In the genomic region with DNA sequence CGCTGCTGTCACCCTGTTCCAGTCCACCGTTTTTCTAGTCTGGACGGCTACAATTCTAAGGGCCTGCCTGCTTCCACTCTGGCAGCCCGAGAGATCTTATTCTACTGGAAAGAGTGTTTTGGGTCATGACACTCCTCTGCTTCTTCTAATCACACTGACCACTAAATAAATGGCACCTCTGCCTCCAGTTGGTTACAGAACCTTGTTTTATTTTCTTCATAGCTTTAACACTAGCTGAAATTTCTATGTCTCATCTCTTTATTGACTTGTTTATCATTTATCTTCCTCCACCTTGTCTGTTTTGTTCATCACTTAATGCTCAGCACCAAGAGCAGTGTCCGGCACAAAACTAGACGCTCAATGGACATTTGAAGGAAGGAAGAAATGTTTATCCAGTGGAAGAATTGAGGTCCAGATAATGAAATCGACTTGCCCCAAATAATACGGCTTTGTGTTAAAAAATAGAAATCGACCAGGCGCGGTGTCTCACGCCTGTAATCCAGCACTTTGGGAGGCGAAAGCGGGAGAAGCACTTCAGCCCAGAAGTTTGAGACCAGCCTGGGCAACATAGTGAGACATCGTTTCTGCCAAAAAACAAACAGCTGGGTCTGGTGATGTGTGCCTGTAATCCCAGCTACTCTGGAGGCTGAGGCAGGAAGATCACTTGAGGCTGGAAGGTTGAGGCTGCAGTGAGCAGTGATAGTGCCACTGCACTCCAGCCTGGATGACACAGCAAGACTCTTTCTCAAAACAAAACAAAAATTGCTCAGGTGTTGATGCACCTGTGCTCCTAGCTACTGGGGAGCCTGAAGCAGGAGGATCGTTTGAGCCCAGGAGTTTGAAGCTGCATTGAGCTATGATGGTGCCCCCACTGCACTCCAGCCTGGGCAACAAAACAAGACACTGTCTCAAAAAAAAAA, we compare ENCODE assay signal across 8 cellular contexts. TPM values are rescaled to one million over a fixed set of nuclear protein-coding genes. Genes with fewer than 3 reads are reported as not detected.
DNase-seq lines count a peak whose midpoint lies in the region; ATAC-seq and TF ChIP-seq lines count a peak whose summit lies in the region.

No MANE protein-coding gene starts in this region.

- H3K36me3 Mint-ChIP-seq in activated CD4-positive, alpha-beta T cell treated with anti-CD3 and anti-CD28 coated beads, Interleukin-2, amount 10 ng/mL, durations not matched to agents 7 days and 5 days (ENCODE audit: low read depth), result peaks cover 16% of the 10 kb centered on the region

- no peak for DNase-seq in activated CD4-positive, alpha-beta T cell treated with anti-CD3 and anti-CD28 coated beads, Interleukin-2, amount 10 ng/mL, durations not matched to agents 7 days and 5 days
- no peak for DNase-seq in activated CD4-positive, alpha-beta T cell treated with anti-CD3 and anti-CD28 coated beads, Interleukin-2, amount 50 U/mL, for 1 hour
- DNase-seq in adipocyte (ENCODE audit: low read depth) (no peak), thoracic aorta (ENCODE audit: low spot score) (no peak)

- TF ChIP-seq CTCF in liver (IDR thresholded peaks at IDR 0.05; ENCODE audit: low read depth, low read length, missing input control) (no peak), thoracic aorta (IDR thresholded peaks at IDR 0.05) (no peak)

- POLR2A ChIA-PET in activated CD4-positive, alpha-beta T cell treated with anti-CD3 and anti-CD28 coated beads, Interleukin-2, amount 10 ng/mL, durations not matched to agents 7 days and 5 days (lab: Charles Lee), result no interaction called here

- H3K36me3 ChIP-seq in adipocyte (ENCODE audit: control insufficient read depth, insufficient read depth, low read length, severe bottlenecking) (peaks cover 7% of the 10 kb centered on the region), liver (ENCODE audit: control insufficient read depth in 4 of 4, insufficient read depth in 3 of 4, low read depth in 1 of 4, low read length in 3 of 4) (no peaks in the 10 kb centered on the region), thoracic aorta (no peaks in the 10 kb centered on the region)

- H3K4me3 ChIP-seq in adipocyte (ENCODE audit: low read length) (peak overlapping the region; percentile 99), liver (ENCODE audit: low read depth in 1 of 3, low read length in 3 of 3) (peak overlapping the region in 1 of 3 donors; percentile 79), thoracic aorta (peak overlapping the region; percentile 94)

- H3K27ac Mint-ChIP-seq in activated CD4-positive, alpha-beta T cell treated with anti-CD3 and anti-CD28 coated beads, Interleukin-2, amount 10 ng/mL, durations not matched to agents 7 days and 5 days, result peak overlapping the region; percentile 95

- WGBS in liver, result 68% methylated on average over 16 of the region's 16 CpGs

- H3K9me3 ChIP-seq in adipocyte (ENCODE audit: control insufficient read depth, low read length), result no peaks in the 10 kb centered on the region
- H3K9me3 ChIP-seq in liver (ENCODE audit: control insufficient read depth in 4 of 4, low read length in 3 of 4), result no peaks in the 10 kb centered on the region
- no peaks in the 10 kb centered on the region for H3K9me3 ChIP-seq in thoracic aorta

- TF ChIP-seq RAD21 in liver (IDR thresholded peaks at IDR 0.05), result no peak

- no peak for ATAC-seq in thoracic aorta (ENCODE audit: insufficient number of reproducible peaks, low FRiP score, low read depth)
- no peak for ATAC-seq in GM21528 (IDR thresholded peaks at IDR 0.05; ENCODE audit: low FRiP score, unreplicated experiment)
- no peak for ATAC-seq in GM18502 (IDR thresholded peaks at IDR 0.05; ENCODE audit: poor library complexity, unreplicated experiment)
- ATAC-seq in HG03520 (IDR thresholded peaks at IDR 0.05; ENCODE audit: unreplicated experiment), result no peak

- H3K4me1 ChIP-seq in adipocyte (ENCODE audit: control insufficient read depth, insufficient read depth, low read length) (peaks cover 57% of the 10 kb centered on the region), liver (ENCODE audit: control insufficient read depth in 4 of 4, insufficient read depth in 4 of 4, low read length in 3 of 4) (peaks cover 6 to 57% (median 44%) of the 10 kb centered on the region in 4 donors), thoracic aorta (ENCODE audit: control insufficient read depth in 1 of 2, low read depth in 2 of 2) (peaks cover 22 to 60% of the 10 kb centered on the region in 2 donors)

- no peaks in the 10 kb centered on the region for H3K9me3 Mint-ChIP-seq in activated CD4-positive, alpha-beta T cell treated with anti-CD3 and anti-CD28 coated beads, Interleukin-2, amount 10 ng/mL, durations not matched to agents 7 days and 5 days

- H3K27ac ChIP-seq in liver (ENCODE audit: low read depth in 1 of 2, low read length in 2 of 2) (peak overlapping the region in 1 of 2 donors; percentile 90), thoracic aorta (peak overlapping the region; percentile 61 to 81)

- H3K27me3 Mint-ChIP-seq in activated CD4-positive, alpha-beta T cell treated with anti-CD3 and anti-CD28 coated beads, Interleukin-2, amount 10 ng/mL, durations not matched to agents 7 days and 5 days, result no peaks in the 10 kb centered on the region

- peaks cover 62% of the 10 kb centered on the region for H3K4me1 Mint-ChIP-seq in activated CD4-positive, alpha-beta T cell treated with anti-CD3 and anti-CD28 coated beads, Interleukin-2, amount 10 ng/mL, durations not matched to agents 7 days and 5 days

- CTCF ChIA-PET in activated CD4-positive, alpha-beta T cell treated with anti-CD3 and anti-CD28 coated beads, Interleukin-2, amount 10 ng/mL, durations not matched to agents 7 days and 5 days (lab: Charles Lee), result interaction anchor here (1.2 to 2.8 kb wide), 2 partner anchors 9 to 85 kb away, joined by 3 to 6 read pairs; no protein-coding TSS in a partner anchor

- H3K9ac ChIP-seq in adipocyte (ENCODE audit: low read length) (peak overlapping the region; percentile 100), liver (ENCODE audit: low read depth in 1 of 2, low read length in 2 of 2) (peak overlapping the region; percentile 54 to 79)

- peak overlapping the region; percentile 89 for H3K4me3 Mint-ChIP-seq in activated CD4-positive, alpha-beta T cell treated with anti-CD3 and anti-CD28 coated beads, Interleukin-2, amount 10 ng/mL, durations not matched to agents 7 days and 5 days

- H3K27me3 ChIP-seq in adipocyte (replicated peaks; ENCODE audit: control insufficient read depth, insufficient read depth, low read length) (no peaks in the 10 kb centered on the region), liver (ENCODE audit: control insufficient read depth in 4 of 4, insufficient read depth in 4 of 4, low read length in 3 of 4) (no peaks in the 10 kb centered on the region), thoracic aorta (replicated peaks; ENCODE audit: insufficient read depth) (no peaks in the 10 kb centered on the region)

TF ChIP-seq in liver, 16 proteins besides CTCF, POLR2A, EP300 and RAD21:
- TF ChIP-seq HNF4A (conservative IDR thresholded peaks at IDR 0.05), result no peak
- TF ChIP-seq, protein P1, sequence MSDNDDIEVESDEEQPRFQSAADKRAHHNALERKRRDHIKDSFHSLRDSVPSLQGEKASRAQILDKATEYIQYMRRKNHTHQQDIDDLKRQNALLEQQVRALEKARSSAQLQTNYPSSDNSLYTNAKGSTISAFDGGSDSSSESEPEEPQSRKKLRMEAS (IDR thresholded peaks at IDR 0.05), result no peak

RNA-seq across cellular contexts. Expression of gene PRR14L, which starts 0.7 kb away (rescaled TPM):
- total RNA-seq in activated CD4-positive, alpha-beta T cell treated with anti-CD3 and anti-CD28 coated beads, Interleukin-2, amount 10 ng/mL, durations not matched to agents 7 days and 5 days, result 10 to 100 TPM; 63.5 to 72.4 TPM
- total RNA-seq in liver (10 to 100 TPM; 17.8 to 20.2 TPM), thoracic aorta (10 to 100 TPM; 22.1 to 38.2 TPM)
- 1 to 10 TPM; 4.5 to 9.1 TPM for polyA plus RNA-seq in liver

RNA-seq across cellular contexts. Expression of gene DEPDC5, which starts 3.2 kb away (rescaled TPM):
- total RNA-seq in activated CD4-positive, alpha-beta T cell treated with anti-CD3 and anti-CD28 coated beads, Interleukin-2, amount 10 ng/mL, durations not matched to agents 7 days and 5 days, result 10 to 100 TPM; 39.5 to 41.1 TPM
- 10 to 100 TPM in 1 of 2 donors, 1 to 10 TPM in 1; 9.8 to 19.4 TPM for total RNA-seq in liver
- 10 to 100 TPM in 1 of 2 donors, 1 to 10 TPM in 1; 5.5 to 15.4 TPM for polyA plus RNA-seq in liver
- total RNA-seq in thoracic aorta, result 10 to 100 TPM; 31.3 to 52.7 TPM
